In the genomic region with DNA sequence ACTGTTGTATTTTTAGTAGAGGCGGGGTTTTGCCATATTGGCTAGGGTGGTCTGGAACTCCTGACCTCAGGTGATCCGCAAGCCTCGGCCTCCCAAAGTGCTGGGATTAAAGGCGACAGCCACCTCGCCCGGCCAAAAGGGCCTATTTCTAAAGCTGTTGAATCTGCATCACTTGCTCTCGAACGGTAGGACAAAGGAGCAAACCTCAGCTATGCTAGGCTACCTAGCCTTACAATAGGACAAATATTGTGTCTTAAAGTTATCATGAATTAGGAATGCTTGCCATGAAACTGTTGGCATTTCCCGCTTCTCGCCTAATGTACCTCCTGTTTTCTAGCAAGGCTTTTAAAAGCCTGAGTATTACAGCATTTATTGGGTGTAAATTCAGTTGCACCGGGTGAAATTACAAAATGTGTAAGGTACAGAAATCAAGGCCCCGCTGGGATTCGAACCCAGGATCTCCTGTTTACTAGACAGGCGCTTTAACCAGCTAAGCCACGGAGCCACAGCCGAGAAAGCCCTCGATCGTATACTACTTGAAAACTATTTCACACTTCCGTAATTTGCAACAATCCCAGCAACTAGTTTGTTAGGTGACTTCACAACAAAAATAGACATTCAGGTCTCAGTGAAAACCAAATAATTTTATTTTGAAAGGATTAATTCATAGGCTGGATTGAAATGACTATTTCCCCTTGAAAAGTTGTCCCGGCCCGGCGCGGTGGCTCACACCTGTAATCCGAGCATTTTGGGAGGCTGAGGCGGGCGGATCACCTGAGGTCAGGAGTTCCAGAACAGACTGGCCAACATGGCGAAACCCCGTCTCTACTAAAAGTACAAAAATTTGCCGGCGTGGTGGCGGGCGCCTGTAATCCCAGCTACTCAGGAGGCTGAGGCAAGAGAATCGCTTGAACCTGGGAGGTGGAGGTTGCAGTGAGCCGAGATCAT, we compare ENCODE assay signal across 10 cellular contexts.
DNase-seq lines count a peak whose midpoint lies in the region; FAIRE-seq and TF ChIP-seq lines count a peak whose summit lies in the region.
"Had no signal": no experiment of that assay in that cellular context is flagged by ENCODE, and none has a peak within 500 bp of the region (broad histone marks: within the 10 kb centered on the region; RNA-seq: fewer than 3 reads in every experiment).

No MANE protein-coding gene starts in this region.

- H3K4me3 ChIP-seq in coronary artery (no peak overlapping the region), lower leg skin (ENCODE audit: low read depth, poor library complexity, severe bottlenecking) (no peak overlapping the region)
- H3K4me3 ChIP-seq: thoracic aorta had no signal

- 48% methylated on average over 34 of the region's 34 CpGs for WGBS in lower leg skin, 2 donors

- TF ChIP-seq CTCF in progenitor cell of endocrine pancreas (IDR thresholded peaks at IDR 0.05; ENCODE audit: unreplicated experiment): no peak
- TF ChIP-seq CTCF in coronary artery (IDR thresholded peaks at IDR 0.05): no peak
- TF ChIP-seq CTCF in lower leg skin (IDR thresholded peaks at IDR 0.05): no peak

- DNase-seq in NCI-H1436 (lab: John Stamatoyannopoulos, UW): peak; percentile 67
- DNase-seq in NCI-H1436 treated with DMSO at 0.1 percent for 48 hours (lab: John Stamatoyannopoulos, UW): no peak
- DNase-seq in NCI-H2081 treated with DMSO at 0.1 percent for 48 hours (lab: John Stamatoyannopoulos, UW): peak; percentile 26
- DNase-seq in dermis blood vessel endothelial cell: peak; percentile 66
- no peak for DNase-seq in progenitor cell of endocrine pancreas (ENCODE audit: low spot score, unreplicated experiment)
- DNase-seq in coronary artery (ENCODE audit: low spot score): no peak
- no peak for DNase-seq in lower leg skin (ENCODE audit: low spot score in 2 of 2)

- FAIRE-seq in TTC549 (lab: Jason Lieb, UNC): peak; percentile 84

- H3K27ac Mint-ChIP-seq in progenitor cell of endocrine pancreas: peak overlapping the region; percentile 92
- H3K27ac Mint-ChIP-seq: dendritic cell treated with granulocyte-macrophage colony-stimulating factor and Interleukin-4, amounts not matched to agents 40 ng/mL and 50 ng/mL, for 4 days had no signal

- no peaks in the 10 kb centered on the region for H3K9me3 Mint-ChIP-seq in progenitor cell of endocrine pancreas (ENCODE audit: low read depth)
- H3K9me3 Mint-ChIP-seq: dendritic cell treated with granulocyte-macrophage colony-stimulating factor and Interleukin-4, amounts not matched to agents 40 ng/mL and 50 ng/mL, for 4 days had no signal

- no peaks in the 10 kb centered on the region for H3K36me3 Mint-ChIP-seq in progenitor cell of endocrine pancreas (ENCODE audit: insufficient read depth)

- no peak for TF ChIP-seq POLR2A in lower leg skin (IDR thresholded peaks at IDR 0.05)

- intact Hi-C loops in lower leg skin (cut with DNase I; ENCODE audit: low total_unique reads): no loop called here

- H3K27me3 Mint-ChIP-seq in progenitor cell of endocrine pancreas: peaks cover 58% of the 10 kb centered on the region

- no peak overlapping the region for H3K4me3 Mint-ChIP-seq in progenitor cell of endocrine pancreas (ENCODE audit: low read depth)
- H3K4me3 Mint-ChIP-seq: dendritic cell treated with granulocyte-macrophage colony-stimulating factor and Interleukin-4, amounts not matched to agents 40 ng/mL and 50 ng/mL, for 4 days had no signal

- H3K27ac ChIP-seq in coronary artery: no peak overlapping the region
- H3K27ac ChIP-seq: thoracic aorta had no signal

- no peaks in the 10 kb centered on the region for H3K4me1 Mint-ChIP-seq in progenitor cell of endocrine pancreas (ENCODE audit: low read depth)

Comparison
In these comparisons a context has a peak if more than half of its experiments do, and no peak if none do; other contexts are left out.
1. DNase-seq: peak in NCI-H1436 (single experiment), NCI-H2081 treated with DMSO at 0.1 percent for 48 hours (single experiment) and dermis blood vessel endothelial cell (single experiment); none in NCI-H1436 treated with DMSO at 0.1 percent for 48 hours (single experiment), progenitor cell of endocrine pancreas (single experiment), coronary artery (single experiment) and lower leg skin (0 of 2).